In genomic region chr3:49358217-49358883, GRCh38 we compare ENCODE assay signal across 8 cellular contexts. TPM values are rescaled to one million over a fixed set of nuclear protein-coding genes. Genes with fewer than 3 reads are reported as not detected.
DNase-seq lines count a peak whose midpoint lies in the region; ATAC-seq and TF ChIP-seq lines count a peak whose summit lies in the region.

GPX1 (minus strand) TSS chr3:49358353; CDS start chr3:49358278, 75 bp downstream.

- no peaks in the 10 kb centered on the region for H3K79me2 ChIP-seq in OCI-LY1 (ENCODE audit: insufficient read depth, low read length)

- no peaks in the 10 kb centered on the region for H3K9me3 Mint-ChIP-seq in endothelial cell (ENCODE audit: unreplicated experiment)
- H3K9me3 Mint-ChIP-seq in mesothelial cell of epicardium, result no peaks in the 10 kb centered on the region

- peak within 1 kb of the TSS; percentile 99 for H3K27ac Mint-ChIP-seq in endothelial cell (ENCODE audit: unreplicated experiment)
- H3K27ac Mint-ChIP-seq in mesothelial cell of epicardium, result peak within 1 kb of the TSS; percentile 96

- no peak for TF ChIP-seq CTCF in OCI-LY1 (IDR thresholded peaks at IDR 0.05; ENCODE audit: low read length)
- TF ChIP-seq CTCF in endothelial cell (IDR thresholded peaks at IDR 0.05; ENCODE audit: unreplicated experiment), result no peak
- TF ChIP-seq CTCF in mesothelial cell of epicardium (IDR thresholded peaks at IDR 0.05; ENCODE audit: unreplicated experiment), result no peak

- H3K36me3 ChIP-seq in HUES48 (ENCODE audit: control insufficient read depth, insufficient read depth, low read length) (peaks cover 53% of the 10 kb centered on the region), OCI-LY1 (ENCODE audit: insufficient read depth, low read length) (peaks cover 61% of the 10 kb centered on the region)

- H3K9ac ChIP-seq in HUES48 (ENCODE audit: low read depth, low read length) (peak within 1 kb of the TSS; percentile 74), OCI-LY1 (ENCODE audit: low read length) (peak within 1 kb of the TSS; percentile 71)

- DNase-seq in COR-L47 (lab: John Stamatoyannopoulos, UW), result peak; percentile 84
- peak; percentile 93 for DNase-seq in activated CD8-positive, alpha-beta memory T cell treated with anti-CD3 and anti-CD28 coated beads, Interleukin-2, amount 50 U/mL, for 48 hours
- peak; percentile 95 for DNase-seq in endothelial cell (ENCODE audit: low spot score)
- DNase-seq in mesothelial cell of epicardium (ENCODE audit: low spot score in 2 of 2, unreplicated experiment in 2 of 2), result peak; percentile 90 to 94
- DNase-seq in stimulated activated CD8-positive, alpha-beta memory T cell treated with anti-CD3 and anti-CD28 coated beads, Interleukin-15, amount 100 ng/mL, for 4 hours (ENCODE audit: low read depth in 2 of 2), result peak; percentile 38 to 56

- peak; percentile 64 for ATAC-seq in GM21367 (IDR thresholded peaks at IDR 0.05; ENCODE audit: unreplicated experiment)

- H3K4me3 ChIP-seq in HUES48 (ENCODE audit: low read depth, low read length) (peak within 1 kb of the TSS; percentile 76), OCI-LY1 (ENCODE audit: low read depth, low read length, poor library complexity, severe bottlenecking) (peak within 1 kb of the TSS; percentile 74)

- H3K4me1 ChIP-seq in HUES48 (ENCODE audit: control insufficient read depth, insufficient read depth, low read length) (peaks cover 12% of the 10 kb centered on the region; the same call in 1 of the 2 replicates), OCI-LY1 (ENCODE audit: insufficient read depth, low read length, severe bottlenecking) (peaks cover 20% of the 10 kb centered on the region)

- H3K9me3 ChIP-seq in HUES48 (ENCODE audit: control insufficient read depth, insufficient read depth, low read length) (no peaks in the 10 kb centered on the region), OCI-LY1 (ENCODE audit: low read length) (no peaks in the 10 kb centered on the region)

- peak within 1 kb of the TSS; percentile 97 for H3K27ac ChIP-seq in HUES48 (ENCODE audit: low read depth, low read length)
- H3K27ac ChIP-seq in OCI-LY1 (ENCODE audit: low read depth, low read length, poor library complexity, severe bottlenecking), result peak within 1 kb of the TSS; percentile 84

- H3K9me2 ChIP-seq in OCI-LY1 (ENCODE audit: low read depth, low read length), result no peaks in the 10 kb centered on the region

- H3K4me1 Mint-ChIP-seq in endothelial cell (ENCODE audit: unreplicated experiment) (peaks cover 23% of the 10 kb centered on the region), mesothelial cell of epicardium (peaks cover 19% of the 10 kb centered on the region)

- H3K4me3 Mint-ChIP-seq in endothelial cell (ENCODE audit: unreplicated experiment) (peak within 1 kb of the TSS; percentile 98), mesothelial cell of epicardium (peak within 1 kb of the TSS; percentile 92)

- no peaks in the 10 kb centered on the region for H4K20me1 ChIP-seq in OCI-LY1 (ENCODE audit: insufficient read depth, low read length)

- H3K27me3 Mint-ChIP-seq in endothelial cell (ENCODE audit: unreplicated experiment) (peaks cover 17% of the 10 kb centered on the region), mesothelial cell of epicardium (ENCODE audit: low read depth) (no peaks in the 10 kb centered on the region)

- H3K4me2 ChIP-seq in OCI-LY1 (ENCODE audit: low read length), result peak within 1 kb of the TSS; percentile 93

- peaks cover 43% of the 10 kb centered on the region for H3K36me3 Mint-ChIP-seq in endothelial cell (ENCODE audit: low read depth, unreplicated experiment)
- H3K36me3 Mint-ChIP-seq in mesothelial cell of epicardium, result peaks cover 30% of the 10 kb centered on the region

- H3K27me3 ChIP-seq in HUES48 (ENCODE audit: control insufficient read depth, insufficient read depth, low read length) (no peaks in the 10 kb centered on the region), OCI-LY1 (ENCODE audit: insufficient read depth, low read length) (no peaks in the 10 kb centered on the region)

- H2AFZ ChIP-seq in OCI-LY1 (ENCODE audit: low read length), result no peak within 1 kb of the TSS

- peaks cover 12% of the 10 kb centered on the region for H3F3A ChIP-seq in OCI-LY1 (ENCODE audit: insufficient read depth, low read length)

RNA-seq across cellular contexts. Expression of gene GPX1, which starts in this region (rescaled TPM):
- total RNA-seq in endothelial cell (ENCODE audit: unreplicated experiment) (374 TPM), mesothelial cell of epicardium (97.9 to 108 TPM (median 98.7 TPM) in 3 replicates)

Comparison
In these comparisons a context has a peak if more than half of its experiments do, and no peak if none do; other contexts are left out.
1. Peak in every context shown above with its lines: DNase-seq, ATAC-seq, H3K4me3 ChIP-seq and H3K27ac ChIP-seq.